ENCODE assay signal across 28 cellular contexts in the genomic region with DNA sequence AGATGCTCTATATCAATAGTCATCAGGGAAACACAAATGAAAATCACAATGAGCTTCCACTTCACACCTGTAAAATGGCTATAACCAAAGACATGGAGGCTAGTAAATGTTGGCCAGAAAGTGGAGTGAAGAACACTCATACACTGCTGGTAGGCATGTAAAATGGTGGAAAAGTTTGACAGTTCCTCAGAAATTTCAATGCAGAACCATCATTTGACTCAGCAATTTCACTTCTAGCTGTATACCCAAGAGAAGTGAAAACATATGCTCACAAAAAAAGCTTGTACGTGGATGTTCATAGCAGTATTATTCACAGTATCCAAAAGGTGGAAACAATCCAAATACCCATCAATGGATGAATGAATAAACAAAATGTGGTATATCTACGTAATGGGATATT.
"Had no signal": no experiment of that assay in that cellular context is flagged by ENCODE, and none has a peak within 500 bp of the region (broad histone marks: within the 10 kb centered on the region; RNA-seq: fewer than 3 reads in every experiment).

No MANE protein-coding gene starts in this region.

- H3K4me2 ChIP-seq: hepatocyte, neural progenitor cell, smooth muscle cell had no signal

- FAIRE-seq: colon, kidney, urothelium cell line had no signal

- H3K79me2 ChIP-seq: hepatocyte had no signal

- H3K9me3 ChIP-seq: gastroesophageal sphincter, heart left ventricle, left lung, prostate gland, right atrium auricular region, thoracic aorta, tibial nerve, upper lobe of left lung had no signal

- H3K9ac ChIP-seq: neural progenitor cell had no signal

- H2AFZ ChIP-seq: hepatocyte, neural progenitor cell had no signal

- ATAC-seq: esophagus mucosa; gastroesophageal sphincter; heart left ventricle; left cardiac atrium; left lung; naive thymus-derived CD4-positive, alpha-beta T cell; sciatic nerve; stimulated activated effector memory CD8-positive, alpha-beta T cell treated with anti-CD3 and anti-CD28 coated beads, Interleukin-12 subunit alpha, Interleukin-12 subunit beta, amount 100 ng/mL, for 72 hours had no signal

- H3K36me3 ChIP-seq: gastroesophageal sphincter, heart left ventricle, left lung, neural progenitor cell, prostate gland, right atrium auricular region, thoracic aorta, tibial nerve, upper lobe of left lung had no signal

- H3K4me3 ChIP-seq: gastroesophageal sphincter, heart left ventricle, hepatocyte, left lung, neural progenitor cell, prostate gland, right atrium auricular region, smooth muscle cell, thoracic aorta, tibial nerve, upper lobe of left lung had no signal

- DNase-seq: effector CD8-positive, alpha-beta T cell; endodermal cell; foreskin fibroblast; heart left ventricle; kidney; left cardiac atrium; left lung; mesenchymal stem cell; midbrain; naive thymus-derived CD4-positive, alpha-beta T cell; stimulated activated CD4-positive, alpha-beta T cell treated with anti-CD3 and anti-CD28 coated beads, Interleukin-12 subunit alpha, Interleukin-12 subunit beta, amount 100 ng/mL, for 4 hours; stimulated activated CD4-positive, alpha-beta T cell treated with anti-CD3 and anti-CD28 coated beads, Interleukin-1b, Interleukin-23, amount 100 ng/mL, for 48 hours; stimulated activated CD4-positive, alpha-beta T cell treated with anti-CD3 and anti-CD28 coated beads, Interleukin-4, amount 100 ng/mL, for 1 hour; upper lobe of left lung had no signal

- H3K4me1 ChIP-seq: gastroesophageal sphincter, heart left ventricle, left lung, neural progenitor cell, prostate gland, right atrium auricular region, tibial nerve, upper lobe of left lung had no signal

- H3K27me3 ChIP-seq: heart left ventricle, hepatocyte, left lung, neural progenitor cell, right atrium auricular region, tibial nerve, upper lobe of left lung had no signal

- H3K27ac ChIP-seq: epithelial cell of prostate, gastroesophageal sphincter, heart left ventricle, hepatocyte, left lung, neural progenitor cell, prostate gland, right atrium auricular region, thoracic aorta, tibial nerve, upper lobe of left lung had no signal
